8 cellular contexts compared by ENCODE assay signal in the genomic region with DNA sequence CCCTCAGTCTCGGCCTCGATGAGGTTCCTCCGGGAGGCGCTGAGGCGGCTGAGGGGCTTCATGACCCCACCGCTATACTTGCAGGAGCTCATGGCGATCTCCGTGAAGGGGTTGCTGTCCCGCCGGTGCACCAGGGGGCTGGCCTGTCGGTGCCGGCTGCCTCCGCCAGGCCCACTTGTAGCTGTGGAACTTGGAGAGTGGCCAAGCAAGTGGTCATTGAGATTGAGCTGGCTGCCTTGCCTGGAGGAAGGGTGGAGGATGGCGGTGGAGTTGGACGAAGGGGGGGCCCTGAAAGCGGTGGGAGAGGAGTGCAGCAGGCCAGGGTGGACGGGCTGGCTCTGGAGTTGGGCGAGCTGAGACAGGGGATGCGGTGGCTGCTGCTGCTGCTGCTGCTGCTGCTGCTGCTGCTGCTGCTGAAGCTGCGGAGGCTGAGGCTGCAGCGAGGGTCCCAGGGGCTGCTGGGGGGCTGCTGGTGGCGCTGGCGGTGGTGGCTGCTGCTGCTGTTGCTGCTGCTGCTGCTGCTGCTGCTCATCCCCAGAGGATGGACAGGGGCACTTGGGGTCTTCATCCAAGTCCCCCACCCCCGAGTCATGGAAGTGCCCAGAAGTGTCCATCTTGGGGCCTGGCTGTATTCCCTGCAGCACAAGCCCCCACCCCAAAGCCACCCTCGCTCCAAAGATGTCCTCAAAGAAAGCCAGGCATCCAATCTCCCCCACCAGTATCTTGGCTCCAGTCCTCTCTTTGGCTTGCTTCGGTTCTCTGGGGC. TPM values are rescaled to one million over a fixed set of nuclear protein-coding genes. Genes with fewer than 3 reads are reported as not detected.
DNase-seq lines count a peak whose midpoint lies in the region; ATAC-seq, FAIRE-seq and TF ChIP-seq lines count a peak whose summit lies in the region.

No MANE protein-coding gene starts in this region.

- H3K4me1 ChIP-seq in muscle layer of colon (ENCODE audit: insufficient read depth, low read length): peaks cover 21% of the 10 kb centered on the region

- FAIRE-seq in RCC 7860 (lab: Jason Lieb, UNC): no peak

- H3K27me3 Mint-ChIP-seq in IgD-negative memory B cell: peaks cover 53% of the 10 kb centered on the region
- peaks cover 13% of the 10 kb centered on the region for H3K27me3 Mint-ChIP-seq in chondrocyte (ENCODE audit: low read depth)

- H3K9me3 Mint-ChIP-seq in IgD-negative memory B cell (no peaks in the 10 kb centered on the region), chondrocyte (ENCODE audit: low read depth) (no peaks in the 10 kb centered on the region)

- H3K27ac ChIP-seq in muscle layer of colon (ENCODE audit: low read depth, low read length): peak overlapping the region; percentile 31

- ATAC-seq in HG03139 (IDR thresholded peaks at IDR 0.05; ENCODE audit: unreplicated experiment) (no peak), HG02885 (IDR thresholded peaks at IDR 0.05; ENCODE audit: poor library complexity, unreplicated experiment) (no peak)

- TF ChIP-seq CTCF in AG10803 (conservative IDR thresholded peaks at IDR 0.05; ENCODE audit: low read length): no peak
- TF ChIP-seq CTCF in chondrocyte (IDR thresholded peaks at IDR 0.05): no peak

- H3K36me3 Mint-ChIP-seq in IgD-negative memory B cell: peaks cover 6% of the 10 kb centered on the region
- H3K36me3 Mint-ChIP-seq in chondrocyte (ENCODE audit: low read depth): no peaks in the 10 kb centered on the region

- no peaks in the 10 kb centered on the region for H3K9me3 ChIP-seq in muscle layer of colon (ENCODE audit: low read length)

- DNase-seq in AG10803 (ENCODE audit: low read depth): peak; percentile 22
- DNase-seq in chondrocyte (ENCODE audit: low spot score): no peak
- DNase-seq in LoVo (ENCODE audit: low spot score): no peak
- no peak for DNase-seq in RCC 7860 (ENCODE audit: low spot score)

- H3K4me3 ChIP-seq in AG10803 (ENCODE audit: low read length): peak overlapping the region; percentile 43
- H3K4me3 ChIP-seq in muscle layer of colon (ENCODE audit: low read depth in 1 of 2, low read length in 2 of 2): peak overlapping the region; percentile 49 to 68

- H3K9ac ChIP-seq in muscle layer of colon (ENCODE audit: low read length): no peak overlapping the region

- H3K4me1 Mint-ChIP-seq in IgD-negative memory B cell (peaks cover 17 to 41% (median 29%) of the 10 kb centered on the region in 3 donors), chondrocyte (ENCODE audit: low read depth) (peaks cover 46% of the 10 kb centered on the region)

- peaks cover 8 to 18% of the 10 kb centered on the region in 2 donors for H3K27me3 ChIP-seq in muscle layer of colon (ENCODE audit: control insufficient read depth in 1 of 2, insufficient read depth in 2 of 2, low read length in 2 of 2)

- no peaks in the 10 kb centered on the region for H3K36me3 ChIP-seq in muscle layer of colon (ENCODE audit: insufficient read depth, low read length)

- peak overlapping the region in 3 of 4 donors; percentile 67 to 87 (median 71) for H3K4me3 Mint-ChIP-seq in IgD-negative memory B cell
- H3K4me3 Mint-ChIP-seq in chondrocyte (ENCODE audit: unreplicated experiment): peak overlapping the region; percentile 69

- peak overlapping the region in 1 of 3 donors; percentile 18 for H3K27ac Mint-ChIP-seq in IgD-negative memory B cell
- H3K27ac Mint-ChIP-seq in chondrocyte (ENCODE audit: unreplicated experiment): no peak overlapping the region

RNA-seq across cellular contexts. Expression of gene KCNN3, which starts 0.5 kb away (rescaled TPM):
- 0.88 TPM for polyA plus RNA-seq in IgD-negative memory B cell
- 0.92 to 1.8 TPM (median 1.5 TPM) in 3 replicates for total RNA-seq in chondrocyte
